Comparison of ENCODE assay signal across 34 cellular contexts in genomic region chr18:5061785-5062184, GRCh38.
"Had no signal": no experiment of that assay in that cellular context is flagged by ENCODE, and none has a peak within 500 bp of the region (broad histone marks: within the 10 kb centered on the region; RNA-seq: fewer than 3 reads in every experiment).

No MANE protein-coding gene starts in this region.

- H3K27ac ChIP-seq: adrenal gland, body of pancreas, brain microvascular endothelial cell, breast epithelium, VCaP had no signal

- H3K4me3 ChIP-seq: adrenal gland, body of pancreas, breast epithelium had no signal

- H3K36me3 ChIP-seq: adrenal gland, brain microvascular endothelial cell, breast epithelium had no signal

- H3K27me3 ChIP-seq: adrenal gland, body of pancreas, brain microvascular endothelial cell, breast epithelium had no signal

- DNase-seq: activated B cell treated with CpG ODN at 0.5 μM for 24 hours; activated CD4-positive, alpha-beta memory T cell treated with anti-CD3 and anti-CD28 coated beads for 36 hours; activated CD4-positive, alpha-beta T cell treated with anti-CD3 and anti-CD28 coated beads for 4 hours; activated CD4-positive, alpha-beta T cell treated with anti-CD3 and anti-CD28 coated beads, Interleukin-2, amount 10 ng/mL, durations not matched to agents 24 days and 14 days; activated CD4-positive, alpha-beta T cell treated with anti-CD3 and anti-CD28 coated beads, Interleukin-2, amount 50 U/mL, for 1 hour; activated CD4-positive, alpha-beta T cell treated with anti-CD3 and anti-CD28 coated beads, Interleukin-2, amount 50 U/mL, for 4 hours; activated CD8-positive, alpha-beta memory T cell treated with anti-CD3 and anti-CD28 coated beads, Interleukin-2, amount 50 U/mL, for 4 hours; activated CD8-positive, alpha-beta T cell treated with anti-CD3 and anti-CD28 coated beads for 36 hours; activated effector memory CD4-positive, alpha-beta T cell treated with anti-CD3 and anti-CD28 coated beads, Interleukin-2, amount 50 U/mL, for 16 hours; activated gamma-delta T cell treated with Interleukin-2 at 50 U/mL for 16 hours; activated naive CD4-positive, alpha-beta T cell; activated naive CD4-positive, alpha-beta T cell treated with anti-CD3 and anti-CD28 coated beads for 36 hours; activated naive CD4-positive, alpha-beta T cell treated with anti-CD3 and anti-CD28 coated beads, Interleukin-2, amount 50 U/mL, for 16 hours; activated naive CD8-positive, alpha-beta T cell treated with anti-CD3 and anti-CD28 coated beads for 36 hours; activated T-cell treated with anti-CD3 and anti-CD28 coated beads for 4 hours; activated T-cell treated with anti-CD3 and anti-CD28 coated beads, Interleukin-2, amount 50 U/mL, for 1 hour; activated T-cell treated with anti-CD3 and anti-CD28 coated beads, Interleukin-2, amount 50 U/mL, for 4 hours; activated T-cell treated with anti-CD3 and anti-CD28 coated beads, Interleukin-2, amount 50 U/mL, for 72 hours; adrenal gland; amniotic stem cell; aorta; body of pancreas; brain microvascular endothelial cell; central memory CD4-positive, alpha-beta T cell; T-helper 1 cell; T-helper 2 cell; T-helper 9 cell had no signal

- ATAC-seq: activated CD4-positive, CD25-positive, alpha-beta regulatory T cell treated with anti-CD3 and anti-CD28 coated beads, Interleukin-2, amount 50 U/mL, for 24 hours; activated CD8-positive, alpha-beta T cell treated with anti-CD3 and anti-CD28 coated beads for 36 hours; activated naive CD4-positive, alpha-beta T cell treated with anti-CD3 and anti-CD28 coated beads, Interleukin-2, amount 50 U/mL, for 72 hours; activated T-cell treated with anti-CD3 and anti-CD28 coated beads, Interleukin-2, amount 50 U/mL, for 4 hours; activated T-cell treated with anti-CD3 and anti-CD28 coated beads, Interleukin-2, amount 50 U/mL, for 72 hours; activated T-helper 17 cell treated with anti-CD3 and anti-CD28 coated beads, Interleukin-2, amount 50 U/mL, for 72 hours; body of pancreas had no signal

- H3K9me3 ChIP-seq: adrenal gland, body of pancreas, breast epithelium had no signal

- FAIRE-seq: astrocyte, TTC549 had no signal

- H3K4me1 ChIP-seq: adrenal gland, body of pancreas, breast epithelium had no signal
